32 cellular contexts compared by ENCODE assay signal in genomic region chr14:72350215-72350614, GRCh38.
"Had no signal": no experiment of that assay in that cellular context is flagged by ENCODE, and none has a peak within 500 bp of the region (broad histone marks: within the 10 kb centered on the region; RNA-seq: fewer than 3 reads in every experiment).

No MANE protein-coding gene starts in this region.

- H3K9me3 Mint-ChIP-seq: activated CD8-positive, alpha-beta T cell treated with anti-CD3 and anti-CD28 coated beads for 36 hours; activated naive CD4-positive, alpha-beta T cell treated with anti-CD3 and anti-CD28 coated beads, Interleukin-2, amount 50 U/mL, for 24 hours; activated naive CD8-positive, alpha-beta T cell treated with anti-CD3 and anti-CD28 coated beads, Interleukin-2, amount 10 ng/mL, durations not matched to agents 7 days and 5 days; activated T-helper 17 cell treated with anti-CD3 and anti-CD28 coated beads, Interleukin-2, amount 50 U/mL, for 72 hours; brain had no signal

- H3K27ac Mint-ChIP-seq: activated CD4-positive, alpha-beta T cell treated with anti-CD3 and anti-CD28 coated beads, Interleukin-2, amount 10 ng/mL, durations not matched to agents 24 days and 14 days; activated CD8-positive, alpha-beta T cell treated with anti-CD3 and anti-CD28 coated beads for 36 hours; activated naive CD4-positive, alpha-beta T cell treated with anti-CD3 and anti-CD28 coated beads, Interleukin-2, amount 50 U/mL, for 24 hours; activated naive CD8-positive, alpha-beta T cell treated with anti-CD3 and anti-CD28 coated beads, Interleukin-2, amount 10 ng/mL, durations not matched to agents 7 days and 5 days; activated T-cell treated with anti-CD3 and anti-CD28 coated beads, Interleukin-2, amount 50 U/mL, for 72 hours; activated T-helper 17 cell treated with anti-CD3 and anti-CD28 coated beads, Interleukin-2, amount 50 U/mL, for 72 hours; brain had no signal

- H3K27me3 Mint-ChIP-seq: brain had no signal

- ATAC-seq: activated CD8-positive, alpha-beta T cell treated with anti-CD3 and anti-CD28 coated beads for 36 hours; activated T-cell treated with anti-CD3 and anti-CD28 coated beads, Interleukin-2, amount 50 U/mL, for 72 hours; activated T-helper 17 cell treated with anti-CD3 and anti-CD28 coated beads, Interleukin-2, amount 50 U/mL, for 72 hours; PC-3; Right ventricle myocardium inferior; SK-N-SH treated with all-trans-retinoic acid at 6 μM for 48 hours had no signal

- H3K4me1 Mint-ChIP-seq: activated CD4-positive, alpha-beta T cell treated with anti-CD3 and anti-CD28 coated beads, Interleukin-2, amount 10 ng/mL, durations not matched to agents 24 days and 14 days; activated naive CD4-positive, alpha-beta T cell treated with anti-CD3 and anti-CD28 coated beads, Interleukin-2, amount 50 U/mL, for 24 hours; activated naive CD8-positive, alpha-beta T cell treated with anti-CD3 and anti-CD28 coated beads, Interleukin-2, amount 10 ng/mL, durations not matched to agents 7 days and 5 days; activated T-helper 17 cell treated with anti-CD3 and anti-CD28 coated beads, Interleukin-2, amount 50 U/mL, for 72 hours; brain had no signal

- DNase-seq: activated CD4-positive, alpha-beta T cell treated with anti-CD3 and anti-CD28 coated beads, Interleukin-2, amount 10 ng/mL, durations not matched to agents 24 days and 14 days; activated CD4-positive, alpha-beta T cell treated with anti-CD3 and anti-CD28 coated beads, Interleukin-2, amount 50 U/mL, for 4 hours; activated CD8-positive, alpha-beta T cell treated with anti-CD3 and anti-CD28 coated beads for 36 hours; activated effector memory CD4-positive, alpha-beta T cell treated with anti-CD3 and anti-CD28 coated beads, Interleukin-2, amount 50 U/mL, for 16 hours; activated naive CD4-positive, alpha-beta T cell; activated naive CD8-positive, alpha-beta T cell treated with anti-CD3 and anti-CD28 coated beads, Interleukin-2, amount 10 ng/mL, durations not matched to agents 7 days and 5 days; activated T-cell treated with anti-CD3 and anti-CD28 coated beads, Interleukin-2, amount 50 U/mL, for 1 hour; activated T-cell treated with anti-CD3 and anti-CD28 coated beads, Interleukin-2, amount 50 U/mL, for 72 hours; amygdala; caudate nucleus; cerebellar nuclear complex; Karpas-422; MG63; NCI-H1105; NCI-H1417 treated with DMSO at 0.1 percent for 48 hours; NCI-H187 treated with DMSO at 0.1 percent for 48 hours; NCI-H2081; NCI-H2171 treated with DMSO at 0.1 percent for 48 hours; NCI-H2227 treated with DMSO at 0.1 percent for 48 hours; NCI-H446; NCI-H510A treated with DMSO at 0.1 percent for 48 hours; NCI-H526 treated with DMSO at 0.1 percent for 48 hours; NCI-H82; PC-3; Peyer's patch; SIG-M5; T1000 had no signal

- H3K36me3 Mint-ChIP-seq: activated naive CD4-positive, alpha-beta T cell treated with anti-CD3 and anti-CD28 coated beads, Interleukin-2, amount 50 U/mL, for 24 hours; activated naive CD8-positive, alpha-beta T cell treated with anti-CD3 and anti-CD28 coated beads, Interleukin-2, amount 10 ng/mL, durations not matched to agents 7 days and 5 days had no signal

- H3K4me3 Mint-ChIP-seq: activated CD4-positive, alpha-beta T cell treated with anti-CD3 and anti-CD28 coated beads, Interleukin-2, amount 10 ng/mL, durations not matched to agents 24 days and 14 days; activated CD8-positive, alpha-beta T cell treated with anti-CD3 and anti-CD28 coated beads for 36 hours; activated naive CD4-positive, alpha-beta T cell treated with anti-CD3 and anti-CD28 coated beads, Interleukin-2, amount 50 U/mL, for 24 hours; activated naive CD8-positive, alpha-beta T cell treated with anti-CD3 and anti-CD28 coated beads, Interleukin-2, amount 10 ng/mL, durations not matched to agents 7 days and 5 days; activated T-cell treated with anti-CD3 and anti-CD28 coated beads, Interleukin-2, amount 50 U/mL, for 72 hours; activated T-helper 17 cell treated with anti-CD3 and anti-CD28 coated beads, Interleukin-2, amount 50 U/mL, for 72 hours; brain had no signal
